16 cellular contexts compared by ENCODE assay signal in the genomic region with DNA sequence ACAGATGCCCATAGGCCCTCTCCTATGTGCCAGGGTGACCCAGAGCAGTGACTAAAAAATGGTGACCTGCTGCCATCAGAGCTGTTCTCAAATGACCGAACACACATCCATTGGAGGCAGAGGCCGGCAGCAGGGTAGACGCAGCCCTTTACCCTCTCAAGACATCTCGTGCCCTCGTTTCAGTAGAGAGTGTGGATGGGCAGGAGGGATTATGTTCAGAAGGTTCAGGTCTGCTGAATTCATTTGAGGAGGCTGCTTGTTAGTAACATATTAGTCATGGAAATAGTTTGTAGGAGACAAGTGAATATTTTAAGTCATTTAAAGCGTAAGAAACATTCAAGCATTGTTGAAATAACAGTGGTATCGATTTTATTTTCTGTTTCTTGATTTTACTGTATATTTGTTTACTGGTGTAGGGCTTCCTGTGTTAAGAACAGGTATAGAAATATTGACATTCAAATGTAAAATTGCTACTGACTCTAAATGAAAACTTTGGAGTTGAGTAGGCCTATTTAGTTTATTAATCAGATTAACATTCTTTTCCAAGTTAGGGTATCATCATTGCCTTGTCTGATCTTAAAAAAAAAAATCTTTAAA.
DNase-seq lines count a peak whose midpoint lies in the region; ATAC-seq and TF ChIP-seq lines count a peak whose summit lies in the region.
"Had no signal": no experiment of that assay in that cellular context is flagged by ENCODE, and none has a peak within 500 bp of the region (broad histone marks: within the 10 kb centered on the region; RNA-seq: fewer than 3 reads in every experiment).

No MANE protein-coding gene starts in this region.

- H3K9me3 Mint-ChIP-seq in CD14-positive monocyte = peaks cover 0 to under 1% (median 0%) of the 10 kb centered on the region in 7 donors

- 0 out of 2 replicates have a peak overlapping the region, but pooled peaks have one; percentile 13 for H3K4me3 ChIP-seq in GM12865 (ENCODE audit: low read depth, low read length)
- no peak overlapping the region for H3K4me3 ChIP-seq in HAP-1
- H3K4me3 ChIP-seq: mucosa of descending colon, uterus had no signal

- no peaks in the 10 kb centered on the region for H3K4me1 Mint-ChIP-seq in CD14-positive monocyte

- in situ Hi-C loops in HAP-1 (cut with MboI; ENCODE audit: low sequenced_read_pairs) = no loop called here

- H3K36me3 ChIP-seq in HAP-1 (replicated peaks) = no peaks in the 10 kb centered on the region
- H3K36me3 ChIP-seq: uterus had no signal

- peak; percentile 34 for ATAC-seq in HG03432 (IDR thresholded peaks at IDR 0.05; ENCODE audit: unreplicated experiment)
- no peak for ATAC-seq in HG02970 (IDR thresholded peaks at IDR 0.05; ENCODE audit: low FRiP score, unreplicated experiment)
- ATAC-seq: mucosa of descending colon had no signal

- H3K27me3 Mint-ChIP-seq in CD14-positive monocyte (ENCODE audit: low read depth in 3 of 3) = peaks cover 0 to 3% (median 1%) of the 10 kb centered on the region in 3 donors

- H3K27ac Mint-ChIP-seq in CD14-positive monocyte = peak overlapping the region in 1 of 7 donors; percentile 52

- intact Hi-C loops in CD14-positive monocyte (cut with micrococcal nuclease) = no loop called here

- no peaks in the 10 kb centered on the region for H3K9me3 ChIP-seq in HAP-1
- H3K9me3 ChIP-seq: mucosa of descending colon, uterus had no signal

- DNase-seq in GM12865 (ENCODE audit: low read depth) = peak; percentile 32
- peak; percentile 36 for DNase-seq in GM20000 (ENCODE audit: low spot score)
- peak; percentile 40 for DNase-seq in kidney tubule cell (ENCODE audit: low spot score)
- no peak for DNase-seq in HAP-1 (ENCODE audit: low spot score in 2 of 2)
- no peak for DNase-seq in HuH-7 (ENCODE audit: low spot score)
- DNase-seq in CD14-positive monocyte (ENCODE audit: low spot score) = no peak
- DNase-seq: activated CD4-positive, alpha-beta T cell treated with anti-CD3 and anti-CD28 coated beads, Interleukin-2, amount 50 U/mL, for 48 hours; activated naive CD4-positive, alpha-beta T cell; DMS 273 treated with DMSO at 0.1 percent for 48 hours; mucosa of descending colon; NCI-H1930; NCI-H82; stimulated activated CD4-positive, alpha-beta T cell treated with anti-CD3 and anti-CD28 coated beads, Interleukin-2, amount 100 ng/mL, for 24 hours; uterus had no signal

- H3K36me3 Mint-ChIP-seq in CD14-positive monocyte = peaks cover 0 to 12% of the 10 kb centered on the region in 2 donors

- H3K4me1 ChIP-seq in HAP-1 = peaks cover 7% of the 10 kb centered on the region
- H3K4me1 ChIP-seq: uterus had no signal

- no peak for TF ChIP-seq CTCF in GM12865 (IDR thresholded peaks at IDR 0.05; ENCODE audit: insufficient read depth, low read depth, low read length, missing control alignments)
- TF ChIP-seq CTCF in GM20000 (IDR thresholded peaks at IDR 0.05; ENCODE audit: extremely low read depth, missing control alignments) = no peak
- no peak for TF ChIP-seq CTCF in CD14-positive monocyte (IDR thresholded peaks at IDR 0.05)

- no peaks in the 10 kb centered on the region for H3K27me3 ChIP-seq in HAP-1 (ENCODE audit: low read depth)
- H3K27me3 ChIP-seq: uterus had no signal

- no peak overlapping the region for H3K4me3 Mint-ChIP-seq in CD14-positive monocyte

Comparison
In these comparisons a context has a peak if more than half of its experiments do, and no peak if none do; other contexts are left out.
1. DNase-seq: peak in GM12865 (single experiment), GM20000 (single experiment) and kidney tubule cell (single experiment); none in HAP-1 (0 of 2), HuH-7 (single experiment) and CD14-positive monocyte (single experiment).